14 cellular contexts compared by ENCODE assay signal in the genomic region with DNA sequence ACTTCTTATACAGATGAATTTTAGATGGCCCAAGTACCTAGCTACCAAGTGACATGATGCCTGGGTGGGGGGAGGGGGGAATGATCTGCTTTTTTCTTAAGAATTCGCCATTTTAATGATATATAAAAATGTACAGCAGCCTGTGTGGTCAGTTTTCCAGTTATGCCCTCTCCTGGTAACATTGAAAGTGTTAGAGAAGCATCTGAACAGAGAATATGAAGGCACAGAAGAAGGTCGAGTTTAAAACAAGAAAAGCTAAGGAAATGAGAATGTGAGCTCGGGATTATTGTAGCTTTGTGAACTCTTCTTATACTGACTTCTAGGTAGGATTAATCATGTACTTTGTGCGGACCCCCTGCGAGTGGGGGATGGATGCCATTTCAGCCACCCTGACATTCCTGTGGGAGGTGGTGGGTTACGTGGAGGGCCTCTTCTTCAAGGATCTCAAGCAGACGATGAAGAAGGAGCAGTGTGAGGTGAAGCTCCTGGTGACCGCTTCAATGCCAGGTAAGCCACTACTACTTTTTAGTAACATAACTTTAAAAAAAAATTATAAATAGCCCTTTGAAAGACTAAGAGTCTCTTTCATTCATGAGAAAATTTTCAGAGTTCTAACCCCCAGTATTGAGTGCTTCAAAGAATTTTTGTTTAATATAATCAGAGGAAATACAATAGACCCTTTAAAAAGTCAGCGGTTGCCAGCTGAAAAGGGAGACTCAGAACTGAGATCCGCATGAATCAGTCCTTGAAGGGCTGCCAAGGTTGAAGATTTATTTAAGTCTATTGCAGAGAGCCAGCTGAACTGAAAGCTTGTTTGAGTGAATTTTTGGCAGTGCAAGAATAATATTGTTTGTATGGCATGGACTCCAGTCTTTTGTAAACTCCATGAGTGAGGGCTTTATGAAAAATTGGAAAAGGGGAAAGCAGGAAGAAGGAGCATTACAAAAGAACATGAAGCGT.
A peak's percentile ranks its signal among the peaks of the same experiment; 100 is the strongest.
DNase-seq lines count a peak whose midpoint lies in the region; ATAC-seq and FAIRE-seq lines count a peak whose summit lies in the region.
"Had no signal": no experiment of that assay in that cellular context is flagged by ENCODE, and none has a peak within 500 bp of the region (broad histone marks: within the 10 kb centered on the region; RNA-seq: fewer than 3 reads in every experiment).

No MANE protein-coding gene starts in this region.

- DNase-seq in ACHN (peak; percentile 49), NCI-H1105 (lab: John Stamatoyannopoulos, UW) (peak; percentile 21), middle frontal gyrus (ENCODE audit: extremely low spot score, low spot score) (peak; percentile 87), Karpas-422 (no peak)
- DNase-seq: activated CD4-positive, alpha-beta T cell treated with anti-CD3 and anti-CD28 coated beads, Interleukin-2, amount 50 U/mL, for 48 hours; CD8-positive, alpha-beta memory T cell; effector CD8-positive, alpha-beta T cell; NCI-H774; ovary; stimulated activated naive CD8-positive, alpha-beta T cell treated with anti-CD3 and anti-CD28 coated beads, Interleukin-15, Interleukin-2, amounts not matched to agents 100 U/mL and 50 U/mL, for 24 hours had no signal

- in situ Hi-C loops in ACHN (cut with HindIII; ENCODE audit: low pct_ligation_motif_present, low pct_unique_long_range_greater_than_20kb, low sequenced_read_pairs): no loop called here

- H3K4me1 ChIP-seq in Karpas-422 (ENCODE audit: low read length): no peaks in the 10 kb centered on the region

- no peaks in the 10 kb centered on the region for H3K9me3 ChIP-seq in Karpas-422 (ENCODE audit: low read length)
- H3K9me3 ChIP-seq: ovary had no signal

- H3K36me3 ChIP-seq in Karpas-422 (ENCODE audit: insufficient read depth, low read length): no peaks in the 10 kb centered on the region
- H3K36me3 ChIP-seq: ovary had no signal

- no peaks in the 10 kb centered on the region for H4K20me1 ChIP-seq in Karpas-422 (ENCODE audit: insufficient read depth, low read depth, low read length)

- no peaks in the 10 kb centered on the region for H3K27me3 ChIP-seq in Karpas-422 (ENCODE audit: low read length)
- H3K27me3 ChIP-seq: ovary had no signal

- peak; percentile 54 for FAIRE-seq in endometrium (lab: Jason Lieb, UNC)

- H3K9me2 ChIP-seq in Karpas-422 (replicated peaks; ENCODE audit: insufficient read depth, low read length): no peaks in the 10 kb centered on the region

- H3K4me2 ChIP-seq in Karpas-422 (ENCODE audit: low read depth, low read length, poor library complexity, severe bottlenecking): no peak overlapping the region

- no peak overlapping the region for H2AFZ ChIP-seq in Karpas-422 (ENCODE audit: low read length)

- ATAC-seq in GM21515 (IDR thresholded peaks at IDR 0.05; ENCODE audit: unreplicated experiment) (no peak), HG02678 (IDR thresholded peaks at IDR 0.05; ENCODE audit: unreplicated experiment) (no peak), HG02970 (IDR thresholded peaks at IDR 0.05; ENCODE audit: low FRiP score, unreplicated experiment) (no peak)
- ATAC-seq: stimulated activated naive CD8-positive, alpha-beta T cell treated with anti-CD3 and anti-CD28 coated beads, Interleukin-15, Interleukin-2, amounts not matched to agents 100 U/mL and 50 U/mL, for 24 hours had no signal

- H3K4me3 ChIP-seq in Karpas-422 (ENCODE audit: low read length): no peak overlapping the region
- H3K4me3 ChIP-seq: ovary had no signal

- no peaks in the 10 kb centered on the region for H3K79me2 ChIP-seq in Karpas-422 (ENCODE audit: low read length)

- H3K27ac ChIP-seq in Karpas-422 (ENCODE audit: low read length): no peak overlapping the region
- H3K27ac ChIP-seq: ovary had no signal

- no peak overlapping the region for H3K9ac ChIP-seq in Karpas-422 (ENCODE audit: low read length)
